ENCODE assay signal across 20 cellular contexts in genomic region chr17:15233971-15234370, GRCh38.
"Had no signal": no experiment of that assay in that cellular context is flagged by ENCODE, and none has a peak within 500 bp of the region (broad histone marks: within the 10 kb centered on the region; RNA-seq: fewer than 3 reads in every experiment).

No MANE protein-coding gene starts in this region.

- H3K36me3 ChIP-seq: cardiac muscle cell, colonic mucosa, uterus had no signal

- H3K4me3 ChIP-seq: cardiac muscle cell, colonic mucosa, gastrocnemius medialis, lower lobe of right lung, psoas muscle, sigmoid colon, skin epidermis, stomach, thyroid gland, upper lobe of left lung, uterus had no signal

- H3K4me1 ChIP-seq: colonic mucosa, thyroid gland, uterus had no signal

- H3K4me3 Mint-ChIP-seq: naive B cell, nephron had no signal

- H3K27ac ChIP-seq: colonic mucosa, lower lobe of right lung, psoas muscle, stomach, thyroid gland, upper lobe of left lung, uterus had no signal

- ATAC-seq: esophagus mucosa, gastrocnemius medialis, lower lobe of right lung had no signal

- H3K9me3 ChIP-seq: colonic mucosa, gastrocnemius medialis, lower lobe of right lung, psoas muscle, sigmoid colon, stomach, thyroid gland, upper lobe of left lung, uterus had no signal

- DNase-seq: cerebellar nuclear complex; colonic mucosa; effector CD8-positive, alpha-beta T cell; gastrocnemius medialis; kidney; lower lobe of right lung; mesendoderm; naive B cell; psoas muscle; retina; sigmoid colon; stimulated activated naive CD4-positive, alpha-beta T cell; stomach; thyroid gland; upper lobe of left lung; uterus had no signal

- H3K27ac Mint-ChIP-seq: naive B cell, nephron had no signal

- FAIRE-seq: kidney had no signal

- H3K4me1 Mint-ChIP-seq: naive B cell, nephron had no signal

- H3K27me3 ChIP-seq: cardiac muscle cell, colonic mucosa, gastrocnemius medialis, sigmoid colon, stomach, thyroid gland, upper lobe of left lung, uterus had no signal

- H3K9me3 Mint-ChIP-seq: naive B cell, nephron had no signal

- H3K36me3 Mint-ChIP-seq: naive B cell had no signal
